Comparison of ENCODE assay signal across 14 cellular contexts in genomic region chr9:33136721-33137120, GRCh38. TPM values are rescaled to one million over a fixed set of nuclear protein-coding genes. Genes with fewer than 3 reads are reported as not detected.
DNase-seq lines count a peak whose midpoint lies in the region; ATAC-seq and TF ChIP-seq lines count a peak whose summit lies in the region.
"Had no signal": no experiment of that assay in that cellular context is flagged by ENCODE, and none has a peak within 500 bp of the region (broad histone marks: within the 10 kb centered on the region; RNA-seq: fewer than 3 reads in every experiment).

No MANE protein-coding gene starts in this region.

- no peak for TF ChIP-seq POLR2A in transverse colon (IDR thresholded peaks at IDR 0.05)

- peaks cover 30% of the 10 kb centered on the region for H3K36me3 ChIP-seq in left ventricle myocardium inferior
- H3K36me3 ChIP-seq in upper lobe of right lung = peaks cover 36% of the 10 kb centered on the region
- H3K36me3 ChIP-seq in transverse colon = no peaks in the 10 kb centered on the region

- H3K27ac ChIP-seq in left ventricle myocardium inferior (replicated peaks) = peak overlapping the region; percentile 87
- peak overlapping the region; percentile 8 for H3K27ac ChIP-seq in foreskin keratinocyte
- H3K27ac ChIP-seq in upper lobe of right lung = peak overlapping the region; percentile 36
- H3K27ac ChIP-seq in transverse colon = no peak overlapping the region
- H3K27ac ChIP-seq: C4-2B, esophagus muscularis mucosa had no signal

- no peak overlapping the region for H3K4me3 ChIP-seq in left ventricle myocardium inferior
- H3K4me3 ChIP-seq in upper lobe of right lung = no peak overlapping the region
- no peak overlapping the region for H3K4me3 ChIP-seq in transverse colon
- H3K4me3 ChIP-seq: esophagus muscularis mucosa had no signal

- H3K27me3 ChIP-seq in left ventricle myocardium inferior (ENCODE audit: low read depth) (no peaks in the 10 kb centered on the region), foreskin keratinocyte (no peaks in the 10 kb centered on the region), upper lobe of right lung (no peaks in the 10 kb centered on the region), transverse colon (no peaks in the 10 kb centered on the region)
- H3K27me3 ChIP-seq: esophagus muscularis mucosa had no signal

- H3K4me1 ChIP-seq in left ventricle myocardium inferior (peaks cover 100% of the 10 kb centered on the region), foreskin keratinocyte (peaks cover 19% of the 10 kb centered on the region), upper lobe of right lung (peaks cover 72% of the 10 kb centered on the region), transverse colon (peaks cover 17 to 64% (median 26%) of the 10 kb centered on the region in 4 donors)

- TF ChIP-seq EP300 in transverse colon (IDR thresholded peaks at IDR 0.05; ENCODE audit: low read depth) = no peak

- no peaks in the 10 kb centered on the region for H3K9me3 ChIP-seq in left ventricle myocardium inferior (replicated peaks)
- H3K9me3 ChIP-seq in upper lobe of right lung = no peaks in the 10 kb centered on the region
- H3K9me3 ChIP-seq in transverse colon = no peaks in the 10 kb centered on the region
- H3K9me3 ChIP-seq: esophagus muscularis mucosa had no signal

- 76 to 83% methylated on average over 2 to 7 of the region's 7 CpGs for WGBS in transverse colon (ENCODE audit: low coverage in 1 of 2), 2 donors

- intact Hi-C loops in left ventricle myocardium inferior (cut with micrococcal nuclease) = no loop called here
- intact Hi-C loops in cardiac septum (cut with DNase I) = loop anchor here (5.0 kb wide), 1 partner anchor 54 kb away; no protein-coding TSS in a partner anchor
- intact Hi-C loops in upper lobe of right lung (cut with DNase I) = no loop called here
- intact Hi-C loops in transverse colon (cut with DNase I; ENCODE audit: low total_unique reads) = no loop called here

- DNase-seq in left ventricle myocardium inferior (no peak), cardiac septum (ENCODE audit: low spot score) (no peak), HPDE6-E6E7 (ENCODE audit: extremely low spot score) (peak; percentile 56), foreskin keratinocyte (peak; percentile 46 to 77), upper lobe of right lung (no peak), SIG-M5 (lab: John Stamatoyannopoulos, UW) (no peak), NCI-H526 treated with DMSO at 0.1 percent for 48 hours (lab: John Stamatoyannopoulos, UW) (no peak), transverse colon (no peak)
- DNase-seq: mesendoderm; NCI-H1436; SHP77 treated with DMSO at 0.1 percent for 48 hours; stimulated activated CD4-positive, alpha-beta T cell treated with anti-CD3 and anti-CD28 coated beads, Interleukin-1b, Interleukin-23, amount 100 ng/mL, for 48 hours had no signal

- TF ChIP-seq CTCF in left ventricle myocardium inferior (IDR thresholded peaks at IDR 0.05; ENCODE audit: borderline replicate concordance) = no peak
- no peak for TF ChIP-seq CTCF in foreskin keratinocyte (conservative IDR thresholded peaks at IDR 0.05)
- TF ChIP-seq CTCF in upper lobe of right lung (IDR thresholded peaks at IDR 0.05) = no peak
- no peak for TF ChIP-seq CTCF in transverse colon (IDR thresholded peaks at IDR 0.05)

- in situ Hi-C loops in transverse colon (cut with MboI; ENCODE audit: low pct_ligation_motif_present in 1 of 4, low pct_unique_long_range_greater_than_20kb in 1 of 4, low sequenced_read_pairs in 3 of 4) = no loop called here

- peak; percentile 12 for ATAC-seq in foreskin keratinocyte
- no peak for ATAC-seq in upper lobe of right lung

RNA-seq across cellular contexts. Expression of gene B4GALT1, which starts 30.4 kb away (rescaled TPM):
- total RNA-seq in left ventricle myocardium inferior = 37.1 TPM
- 35.7 TPM for total RNA-seq in cardiac septum
- 61.8 and 83.6 TPM in 2 replicates for total RNA-seq in foreskin keratinocyte
- 55.4 and 62.0 TPM in 2 replicates for polyA plus RNA-seq in foreskin keratinocyte
- total RNA-seq in upper lobe of right lung = 80.1 TPM
- 100 to 1,000 TPM in 2 of 4 donors, 10 to 100 TPM in 2; 23.7 to 126 (median 93.7) TPM for total RNA-seq in transverse colon

Comparison
In these comparisons a context has a peak if more than half of its experiments do, and no peak if none do; other contexts are left out.
1. DNase-seq: peak in HPDE6-E6E7 (single experiment) and foreskin keratinocyte (2 of 2); none in left ventricle myocardium inferior (single experiment), cardiac septum (single experiment), upper lobe of right lung (single experiment), SIG-M5 (single experiment), NCI-H526 treated with DMSO at 0.1 percent for 48 hours (single experiment) and transverse colon (single experiment).
2. H3K27ac ChIP-seq: peak in left ventricle myocardium inferior (single experiment), foreskin keratinocyte (single experiment) and upper lobe of right lung (single experiment); none in transverse colon (0 of 4).